Comparison of ENCODE assay signal across 1 cellular context in the genomic region with DNA sequence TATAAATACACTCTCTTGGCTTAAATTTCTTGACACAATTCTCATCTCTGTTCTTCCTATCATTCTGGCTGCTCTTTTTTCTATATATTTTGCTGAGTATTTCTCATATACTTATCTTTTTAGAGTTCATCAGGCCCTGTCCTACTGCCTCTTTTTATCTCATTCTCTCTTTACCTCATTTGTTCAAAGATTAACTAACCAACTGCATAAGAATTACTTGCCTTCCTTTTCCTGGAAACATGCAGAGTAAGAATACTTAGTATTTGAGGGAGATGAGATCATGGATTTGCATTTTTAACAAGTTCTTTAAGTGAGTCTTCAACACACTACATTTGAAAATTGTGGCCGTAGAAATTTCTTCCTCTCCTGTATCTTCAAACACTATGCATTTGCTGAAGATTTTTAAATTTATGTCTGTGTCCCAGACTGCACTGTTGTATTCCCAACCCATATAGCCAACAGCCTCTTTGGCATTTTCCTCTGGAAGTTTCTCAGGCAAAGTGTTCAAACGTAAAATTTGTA.
TF ChIP-seq lines count a peak whose summit lies in the region.

No MANE protein-coding gene starts in this region.

TF ChIP-seq in HepG2, 621 proteins besides CTCF, POLR2A, EP300 and RAD21:
- TF ChIP-seq HNF4A (CRISPR knock-in tag; IDR thresholded peaks at IDR 0.05), result no peak
- TF ChIP-seq ZNF775 (CRISPR knock-in tag; IDR thresholded peaks at IDR 0.05; ENCODE audit: borderline replicate concordance), result no peak
- TF ChIP-seq U2AF1 (optimal IDR thresholded peaks at IDR 0.05; ENCODE audit: low read depth, low read length), result no peak
- no peak for TF ChIP-seq AGO1 (IDR thresholded peaks at IDR 0.05; ENCODE audit: low read depth, low read length, poor library complexity, severe bottlenecking)
- no peak for TF ChIP-seq TCF12 (IDR thresholded peaks at IDR 0.05)
- TF ChIP-seq TCF12 (CRISPR knock-in tag; IDR thresholded peaks at IDR 0.05), result no peak
- no peak for TF ChIP-seq JDP2 (CRISPR knock-in tag; IDR thresholded peaks at IDR 0.05; ENCODE audit: borderline replicate concordance)
- TF ChIP-seq, protein P1, sequence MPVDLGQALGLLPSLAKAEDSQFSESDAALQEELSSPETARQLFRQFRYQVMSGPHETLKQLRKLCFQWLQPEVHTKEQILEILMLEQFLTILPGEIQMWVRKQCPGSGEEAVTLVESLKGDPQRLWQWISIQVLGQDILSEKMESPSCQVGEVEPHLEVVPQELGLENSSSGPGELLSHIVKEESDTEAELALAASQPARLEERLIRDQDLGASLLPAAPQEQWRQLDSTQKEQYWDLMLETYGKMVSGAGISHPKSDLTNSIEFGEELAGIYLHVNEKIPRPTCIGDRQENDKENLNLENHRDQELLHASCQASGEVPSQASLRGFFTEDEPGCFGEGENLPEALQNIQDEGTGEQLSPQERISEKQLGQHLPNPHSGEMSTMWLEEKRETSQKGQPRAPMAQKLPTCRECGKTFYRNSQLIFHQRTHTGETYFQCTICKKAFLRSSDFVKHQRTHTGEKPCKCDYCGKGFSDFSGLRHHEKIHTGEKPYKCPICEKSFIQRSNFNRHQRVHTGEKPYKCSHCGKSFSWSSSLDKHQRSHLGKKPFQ (CRISPR knock-in tag; IDR thresholded peaks at IDR 0.05; ENCODE audit: insufficient replicate concordance), result no peak
- TF ChIP-seq SALL2 (CRISPR knock-in tag; IDR thresholded peaks at IDR 0.05), result no peak
- no peak for TF ChIP-seq KDM5B (CRISPR knock-in tag; IDR thresholded peaks at IDR 0.05; ENCODE audit: borderline replicate concordance)
- TF ChIP-seq KLF16 (CRISPR knock-in tag; IDR thresholded peaks at IDR 0.05), result no peak
- no peak for TF ChIP-seq ZNF10 (CRISPR knock-in tag; IDR thresholded peaks at IDR 0.05; ENCODE audit: borderline replicate concordance, low read depth)
- no peak for TF ChIP-seq ZNF772 (CRISPR knock-in tag; IDR thresholded peaks at IDR 0.05)
- no peak for TF ChIP-seq ZBTB38 (CRISPR knock-in tag; IDR thresholded peaks at IDR 0.05)
- no peak for TF ChIP-seq ZNF431 (CRISPR knock-in tag; IDR thresholded peaks at IDR 0.05; ENCODE audit: borderline replicate concordance, low read depth)
- no peak for TF ChIP-seq MZF1 (CRISPR knock-in tag; IDR thresholded peaks at IDR 0.05; ENCODE audit: borderline replicate concordance)
- TF ChIP-seq SMAD3 (CRISPR knock-in tag; IDR thresholded peaks at IDR 0.05), result no peak
